ENCODE assay signal across 20 cellular contexts in genomic region chr22:25077964-25078363, GRCh38.
A peak's percentile ranks its signal among the peaks of the same experiment; 100 is the strongest.
DNase-seq lines count a peak whose midpoint lies in the region; ATAC-seq and TF ChIP-seq lines count a peak whose summit lies in the region.
"Had no signal": no experiment of that assay in that cellular context is flagged by ENCODE, and none has a peak within 500 bp of the region (broad histone marks: within the 10 kb centered on the region; RNA-seq: fewer than 3 reads in every experiment).

No MANE protein-coding gene starts in this region.

- no peak for DNase-seq in activated CD4-positive, alpha-beta T cell treated with anti-CD3 and anti-CD28 coated beads for 36 hours
- no peak for DNase-seq in activated CD4-positive, alpha-beta T cell treated with anti-CD3 and anti-CD28 coated beads, Interleukin-2, amount 50 U/mL, for 1 hour
- DNase-seq in H4 (ENCODE audit: low spot score) (peak; percentile 19), ascending aorta (ENCODE audit: low spot score in 2 of 2) (no peak), thoracic aorta (ENCODE audit: low spot score) (no peak), middle frontal gyrus (ENCODE audit: extremely low spot score, low spot score) (no peak), NCI-H187 treated with DMSO at 0.1 percent for 48 hours (lab: John Stamatoyannopoulos, UW) (no peak)
- DNase-seq: activated CD4-positive, CD25-positive, alpha-beta regulatory T cell; CD4-positive, CD25-positive, alpha-beta regulatory T cell; left cardiac atrium; NCI-H1417 treated with DMSO at 0.1 percent for 48 hours; T1000 had no signal

- no peaks in the 10 kb centered on the region for H3K27me3 ChIP-seq in ascending aorta
- H3K27me3 ChIP-seq in thoracic aorta (replicated peaks; ENCODE audit: insufficient read depth) = no peaks in the 10 kb centered on the region

- CTCF ChIA-PET in activated CD4-positive, alpha-beta T cell treated with anti-CD3 and anti-CD28 coated beads for 36 hours (lab: Charles Lee) = interaction anchor here (1.1 to 2.8 kb wide), 5 partner anchors 8 to 124 kb away, joined by 3 to 14 read pairs (median 12); no protein-coding TSS in a partner anchor

- H3K4me1 Mint-ChIP-seq in activated CD4-positive, alpha-beta T cell treated with anti-CD3 and anti-CD28 coated beads for 36 hours = peaks cover 82% of the 10 kb centered on the region
- H3K4me1 Mint-ChIP-seq: memory B cell; stimulated activated memory B cell treated with anti-CD40 and anti-IgM and Interleukin-4, amounts not matched to agents 10 μg/mL and 1 μg/mL and 100 μg/mL, for 72 hours had no signal

- peak overlapping the region; percentile 76 for H3K27ac Mint-ChIP-seq in activated CD4-positive, alpha-beta T cell treated with anti-CD3 and anti-CD28 coated beads for 36 hours
- H3K27ac Mint-ChIP-seq: activated T-helper 17 cell treated with anti-CD3 and anti-CD28 coated beads, Interleukin-2, amount 50 U/mL, for 72 hours; CD4-positive, CD25-positive, alpha-beta regulatory T cell; dendritic cell treated with granulocyte-macrophage colony-stimulating factor and Interleukin-4, amounts not matched to agents 40 ng/mL and 50 ng/mL, for 4 days; memory B cell; stimulated activated memory B cell treated with anti-CD40 and anti-IgM and Interleukin-4, amounts not matched to agents 10 μg/mL and 1 μg/mL and 100 μg/mL, for 72 hours had no signal

- no peak overlapping the region for H3K4me3 Mint-ChIP-seq in activated CD4-positive, alpha-beta T cell treated with anti-CD3 and anti-CD28 coated beads for 36 hours
- H3K4me3 Mint-ChIP-seq: activated T-helper 17 cell treated with anti-CD3 and anti-CD28 coated beads, Interleukin-2, amount 50 U/mL, for 72 hours; CD4-positive, CD25-positive, alpha-beta regulatory T cell; dendritic cell treated with granulocyte-macrophage colony-stimulating factor and Interleukin-4, amounts not matched to agents 40 ng/mL and 50 ng/mL, for 4 days; memory B cell; nephron; stimulated activated memory B cell treated with anti-CD40 and anti-IgM and Interleukin-4, amounts not matched to agents 10 μg/mL and 1 μg/mL and 100 μg/mL, for 72 hours had no signal

- H3K4me1 ChIP-seq in ascending aorta = peaks cover 47 to 75% of the 10 kb centered on the region in 2 donors
- H3K4me1 ChIP-seq in thoracic aorta (ENCODE audit: control insufficient read depth in 1 of 2, low read depth in 2 of 2) = peaks cover 49 to 90% of the 10 kb centered on the region in 2 donors
- H3K4me1 ChIP-seq: parathyroid adenoma had no signal

- H3K27ac ChIP-seq in ascending aorta = peak overlapping the region; percentile 91 to 96
- H3K27ac ChIP-seq in thoracic aorta = peak overlapping the region; percentile 67 to 75
- H3K27ac ChIP-seq: parathyroid adenoma had no signal

- TF ChIP-seq CTCF in ascending aorta (IDR thresholded peaks at IDR 0.05) (no peak), thoracic aorta (IDR thresholded peaks at IDR 0.05) (no peak)

- ATAC-seq in activated CD4-positive, alpha-beta T cell treated with anti-CD3 and anti-CD28 coated beads for 36 hours = no peak
- ATAC-seq in thoracic aorta (ENCODE audit: insufficient number of reproducible peaks, low FRiP score, low read depth) = no peak
- no peak for ATAC-seq in HG02610 (IDR thresholded peaks at IDR 0.05; ENCODE audit: unreplicated experiment)
- ATAC-seq: activated T-helper 17 cell treated with anti-CD3 and anti-CD28 coated beads, Interleukin-2, amount 50 U/mL, for 72 hours; HepG2; stimulated activated memory B cell treated with anti-CD40 and anti-IgM and Interleukin-4, amounts not matched to agents 10 μg/mL and 1 μg/mL and 100 μg/mL, for 72 hours had no signal

- POLR2A ChIA-PET in activated CD4-positive, alpha-beta T cell treated with anti-CD3 and anti-CD28 coated beads for 36 hours (lab: Charles Lee) = interaction anchor here (1.1 kb wide), 1 partner anchor 17 kb away, joined by 3 read pairs; no protein-coding TSS in a partner anchor

- H3K4me3 ChIP-seq in ascending aorta (peak overlapping the region in 1 of 2 donors; percentile 14), thoracic aorta (peak overlapping the region; percentile 26)

- no peaks in the 10 kb centered on the region for H3K9me3 ChIP-seq in ascending aorta
- no peaks in the 10 kb centered on the region for H3K9me3 ChIP-seq in thoracic aorta

- peaks cover 12% of the 10 kb centered on the region for H3K36me3 Mint-ChIP-seq in activated CD4-positive, alpha-beta T cell treated with anti-CD3 and anti-CD28 coated beads for 36 hours (ENCODE audit: low read depth)
- H3K36me3 Mint-ChIP-seq: CD4-positive, CD25-positive, alpha-beta regulatory T cell; memory B cell; stimulated activated memory B cell treated with anti-CD40 and anti-IgM and Interleukin-4, amounts not matched to agents 10 μg/mL and 1 μg/mL and 100 μg/mL, for 72 hours had no signal

- H3K36me3 ChIP-seq in ascending aorta (no peaks in the 10 kb centered on the region), thoracic aorta (no peaks in the 10 kb centered on the region)

- intact Hi-C loops in activated CD4-positive, alpha-beta T cell treated with anti-CD3 and anti-CD28 coated beads for 36 hours (cut with DNase I, micrococcal nuclease) = loop anchor here (2.0 to 10.0 kb wide), 5 partner anchors 15 to 1347 kb away; partner anchors contain the start of genes ASPHD2 (in 1 of the 2) and GRK3 (in 1 of the 2)
- intact Hi-C loops in ascending aorta (cut with DNase I) = loop anchor here (10.0 kb wide), 1 partner anchor 677 kb away; no protein-coding TSS in a partner anchor

- H3K27me3 Mint-ChIP-seq in activated CD4-positive, alpha-beta T cell treated with anti-CD3 and anti-CD28 coated beads for 36 hours = no peaks in the 10 kb centered on the region
- H3K27me3 Mint-ChIP-seq: activated T-helper 17 cell treated with anti-CD3 and anti-CD28 coated beads, Interleukin-2, amount 50 U/mL, for 72 hours had no signal

- no peaks in the 10 kb centered on the region for H3K9me3 Mint-ChIP-seq in activated CD4-positive, alpha-beta T cell treated with anti-CD3 and anti-CD28 coated beads for 36 hours (ENCODE audit: low read depth)
- H3K9me3 Mint-ChIP-seq: activated T-helper 17 cell treated with anti-CD3 and anti-CD28 coated beads, Interleukin-2, amount 50 U/mL, for 72 hours; CD4-positive, CD25-positive, alpha-beta regulatory T cell; dendritic cell treated with granulocyte-macrophage colony-stimulating factor and Interleukin-4, amounts not matched to agents 40 ng/mL and 50 ng/mL, for 4 days; memory B cell; nephron; stimulated activated memory B cell treated with anti-CD40 and anti-IgM and Interleukin-4, amounts not matched to agents 10 μg/mL and 1 μg/mL and 100 μg/mL, for 72 hours had no signal
